32 cellular contexts compared by ENCODE assay signal in genomic region chr17:65664296-65664695, GRCh38.
DNase-seq lines count a peak whose midpoint lies in the region; ATAC-seq, FAIRE-seq and TF ChIP-seq lines count a peak whose summit lies in the region.
"Had no signal": no experiment of that assay in that cellular context is flagged by ENCODE, and none has a peak within 500 bp of the region (broad histone marks: within the 10 kb centered on the region; RNA-seq: fewer than 3 reads in every experiment).

No MANE protein-coding gene starts in this region.

- no peak for TF ChIP-seq CTCF in K562 (IDR thresholded peaks at IDR 0.05 in 2 of 3, conservative IDR thresholded peaks at IDR 0.05 in 1 of 3; ENCODE audit: insufficient read depth in 2 of 3, low read depth in 1 of 3, low read length in 3 of 3)

- H3K9me1 ChIP-seq in K562 (ENCODE audit: control insufficient read depth, insufficient read depth, low read length): no peaks in the 10 kb centered on the region

- ATAC-seq in K562 (no peak), sciatic nerve (peak; percentile 51), HG03571 (IDR thresholded peaks at IDR 0.05; ENCODE audit: unreplicated experiment) (no peak), HG03095 (IDR thresholded peaks at IDR 0.05; ENCODE audit: unreplicated experiment) (no peak)
- ATAC-seq: foreskin keratinocyte; natural killer cell; psoas muscle; stimulated activated naive B cell treated with anti-CD40 and anti-IgM and Interleukin-4, amounts not matched to agents 10 μg/mL and 1 μg/mL and 100 μg/mL, for 72 hours had no signal

- no peaks in the 10 kb centered on the region for H3K36me3 ChIP-seq in K562 (ENCODE audit: control insufficient read depth, insufficient read depth, low read length)
- H3K36me3 ChIP-seq: ascending aorta, WERI-Rb-1 had no signal

- no peaks in the 10 kb centered on the region for H4K20me1 ChIP-seq in K562 (replicated peaks; ENCODE audit: control insufficient read depth, insufficient read depth, low read length)

- POLR2A ChIA-PET in K562 (lab: Yijun Ruan, JAX): interaction anchor here (0.7 kb wide), 1 partner anchor 362 kb away, joined by 4 read pairs; no protein-coding TSS in a partner anchor

- no peaks in the 10 kb centered on the region for H3K9me3 ChIP-seq in K562 (replicated peaks; ENCODE audit: control insufficient read depth, insufficient read depth, low read depth, low read length)
- H3K9me3 ChIP-seq: ascending aorta, psoas muscle, SJCRH30 had no signal

- no peak for TF ChIP-seq EP300 in K562 (IDR thresholded peaks at IDR 0.05; ENCODE audit: low read length)

- H3K4me2 ChIP-seq in K562 (ENCODE audit: insufficient read depth, low read length): no peak overlapping the region

- no peaks in the 10 kb centered on the region; a peak in 1 of 5 replicates for H3K27me3 ChIP-seq in K562 (ENCODE audit: control insufficient read depth in 2 of 2, insufficient read depth in 2 of 2, low read length in 2 of 2)
- H3K27me3 ChIP-seq: ascending aorta, dorsolateral prefrontal cortex, foreskin keratinocyte, SJCRH30 had no signal

- no TSS peak for BruUV-seq in K562 (replicated peaks; lab: Mats Ljungman, UMichigan)

- in situ Hi-C loops in K562 (cut with MboI): no loop called here

- FAIRE-seq in K562 (lab: Jason Lieb, UNC): no peak
- FAIRE-seq: A204.1, GM12891 had no signal

- H3K4me3 ChIP-seq in K562: no peak overlapping the region
- H3K4me3 ChIP-seq: ascending aorta, dorsolateral prefrontal cortex, psoas muscle, SJCRH30 had no signal

- TF ChIP-seq RAD21 in K562 (CRISPR knock-in tag; conservative IDR thresholded peaks at IDR 0.05 in 1 of 2, IDR thresholded peaks at IDR 0.05 in 1 of 2): no peak

- no peak overlapping the region for H3K27ac ChIP-seq in K562 (ENCODE audit: extremely low read depth, low read depth, low read length)
- H3K27ac ChIP-seq: ascending aorta, dorsolateral prefrontal cortex, foreskin keratinocyte, psoas muscle, SJCRH30, WERI-Rb-1 had no signal

- CTCF ChIA-PET in K562 (lab: Yijun Ruan, JAX; ENCODE audit: low intra/inter-chr PET ratio): no interaction called here

- intact Hi-C loops in K562 (cut with micrococcal nuclease) (no loop called here), sciatic nerve (cut with DNase I) (no loop called here)

- peak; percentile 23 for DNase-seq in AG20443 (ENCODE audit: low spot score)
- DNase-seq in K562 (ENCODE audit: extremely low read depth in 1 of 4, low spot score in 3 of 4): no peak
- DNase-seq in fibroblast of peridontal ligament (ENCODE audit: extremely low read depth): peak; percentile 48
- DNase-seq in sciatic nerve (ENCODE audit: low spot score): no peak
- no peak for DNase-seq in C1 segment of cervical spinal cord (lab: John Stamatoyannopoulos, UW)
- no peak for DNase-seq in DMS 273 (lab: John Stamatoyannopoulos, UW; ENCODE audit: unreplicated experiment)
- DNase-seq: activated CD4-positive, alpha-beta T cell treated with anti-CD3 and anti-CD28 coated beads for 48 hours; activated CD8-positive, alpha-beta memory T cell treated with anti-CD3 and anti-CD28 coated beads for 24 hours; activated effector memory CD4-positive, alpha-beta T cell treated with anti-CD3 and anti-CD28 coated beads, Interleukin-2, amount 50 U/mL, for 16 hours; activated T-cell treated with anti-CD3 and anti-CD28 coated beads, Interleukin-2, amount 50 U/mL, for 1 hour; CD8-positive, alpha-beta memory T cell; cerebellar nuclear complex; dorsolateral prefrontal cortex; foreskin keratinocyte; H7; Karpas-422; natural killer cell; NCI-H1417; NCI-H2029; NCI-H510A treated with DMSO at 0.1 percent for 48 hours; nucleus accumbens; psoas muscle; SJCRH30; stimulated activated naive B cell treated with anti-CD40 and anti-IgM and Interleukin-4, amounts not matched to agents 10 μg/mL and 1 μg/mL and 100 μg/mL, for 72 hours; SW 1271; T1000; WERI-Rb-1 had no signal

- no peak for TF ChIP-seq POLR2A in K562 (conservative IDR thresholded peaks at IDR 0.05)

- no peaks in the 10 kb centered on the region for H3K79me2 ChIP-seq in K562 (ENCODE audit: control insufficient read depth, insufficient read depth, low read length)

- no peak overlapping the region for H3K9ac ChIP-seq in K562 (ENCODE audit: insufficient read depth in 1 of 2, low read depth in 2 of 2, low read length in 2 of 2)

- 2% methylated on average over 3 of the region's 3 CpGs for WGBS in K562 (ENCODE audit: insufficient coverage, low coverage, missing lambda C conversion rate)

- peaks cover 0 to 7% of the 10 kb centered on the region in 2 experiments; a peak in 2 of 5 replicates for H3K4me1 ChIP-seq in K562 (replicated peaks in 1 of 2; ENCODE audit: control insufficient read depth in 2 of 2, insufficient read depth in 2 of 2, low read length in 2 of 2)
- H3K4me1 ChIP-seq: ascending aorta, foreskin keratinocyte, psoas muscle, SJCRH30 had no signal

- no peak overlapping the region for H2AFZ ChIP-seq in K562 (ENCODE audit: low read depth, low read length)

TF ChIP-seq in K562, 482 proteins besides CTCF, POLR2A, EP300 and RAD21:
- peak; percentile 36 for TF ChIP-seq PRDM10 (IDR thresholded peaks at IDR 0.05; ENCODE audit: partially characterized antibody)
- no peak for TF ChIP-seq LCOR (CRISPR knock-in tag; IDR thresholded peaks at IDR 0.05)

Comparison
In these comparisons a context has a peak if more than half of its experiments do, and no peak if none do; other contexts are left out.
1. DNase-seq: peak in AG20443 (single experiment) and fibroblast of peridontal ligament (single experiment); none in K562 (0 of 4), sciatic nerve (single experiment), C1 segment of cervical spinal cord (0 of 14) and DMS 273 (single experiment).